Comparison of ENCODE assay signal across 8 cellular contexts in the genomic region with DNA sequence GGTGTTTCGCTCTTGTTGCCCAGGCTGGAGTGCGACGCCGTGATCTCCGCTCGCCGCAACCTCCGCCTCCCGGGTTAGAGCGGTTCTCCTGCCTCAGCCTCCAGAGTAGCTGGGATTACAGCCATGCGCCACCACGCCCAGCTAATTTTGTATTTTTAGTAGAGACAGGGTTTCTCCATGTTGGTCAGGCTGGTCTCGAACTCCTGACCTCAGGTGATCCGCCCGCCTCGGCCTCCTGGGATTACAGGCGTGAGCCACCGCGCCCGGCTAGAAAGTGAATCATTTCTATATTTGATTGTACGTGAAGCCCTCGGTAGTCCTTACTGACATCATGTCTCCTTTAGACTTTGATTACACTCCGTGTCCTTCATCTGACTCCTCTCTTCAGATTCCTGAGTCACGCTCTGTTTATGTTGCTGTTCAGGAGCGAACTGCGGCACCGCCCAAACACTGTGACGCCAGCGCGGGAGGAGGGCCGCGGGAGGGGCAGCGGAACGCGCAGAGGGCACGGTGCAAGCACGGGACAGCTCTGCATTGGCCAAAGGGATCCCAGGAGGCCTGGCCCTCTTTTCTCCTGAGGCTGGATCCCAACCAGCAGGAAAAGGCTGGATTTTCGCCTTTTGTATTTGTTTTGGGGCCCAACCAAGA. TPM values are rescaled to one million over a fixed set of nuclear protein-coding genes. Genes with fewer than 3 reads are reported as not detected.
DNase-seq lines count a peak whose midpoint lies in the region; ATAC-seq and TF ChIP-seq lines count a peak whose summit lies in the region.

No MANE protein-coding gene starts in this region.

- H3K4me3 ChIP-seq in HEK293 (ENCODE audit: low read depth, low read length) (peak overlapping the region; percentile 98), ovary (peak overlapping the region; percentile 89), thymus (ENCODE audit: low read length) (peak overlapping the region; percentile 74)

- TF ChIP-seq CTCF in HEK293 (tag by site-specific recombination; IDR thresholded peaks at IDR 0.05), result no peak
- TF ChIP-seq CTCF in ovary (IDR thresholded peaks at IDR 0.05), result no peak

- no peaks in the 10 kb centered on the region for H3K9me3 ChIP-seq in HEK293 (ENCODE audit: control insufficient read depth, insufficient read depth, low read depth, low read length)
- no peaks in the 10 kb centered on the region for H3K9me3 ChIP-seq in T-helper 17 cell (ENCODE audit: control insufficient read depth, low read length, poor library complexity, severe bottlenecking)
- H3K9me3 ChIP-seq in ovary, result no peaks in the 10 kb centered on the region
- no peaks in the 10 kb centered on the region for H3K9me3 ChIP-seq in thymus (ENCODE audit: control insufficient read depth)

- POLR2A ChIA-PET in HEK293 (lab: Yijun Ruan, JAX), result interaction anchor here (0.8 to 1.5 kb wide), 5 partner anchors 42 to 505 kb away, joined by 3 to 5 read pairs (median 3); no protein-coding TSS in a partner anchor

- WGBS in ovary, 3 donors, result 25 to 27% (median 26%) methylated on average over 38 of the region's 38 CpGs
- 44% methylated on average over 38 of the region's 38 CpGs for WGBS in thymus

- peak; percentile 52 for TF ChIP-seq POLR2A in ovary (IDR thresholded peaks at IDR 0.05)

- CTCF ChIA-PET in HEK293 (lab: Yijun Ruan, JAX), result interaction anchor here (0.9 to 1.2 kb wide), 2 partner anchors 18 to 59 kb away, joined by 3 to 5 read pairs; no protein-coding TSS in a partner anchor

- H3K4me3 Mint-ChIP-seq in T-helper 17 cell, result peak overlapping the region; percentile 94

- H3K36me3 ChIP-seq in HEK293 (ENCODE audit: control insufficient read depth in 2 of 2, insufficient read depth in 1 of 2, low read length in 2 of 2) (no peaks in the 10 kb centered on the region; a peak in 1 of 3 replicates), ovary (no peaks in the 10 kb centered on the region), thymus (ENCODE audit: control insufficient read depth, insufficient read depth) (no peaks in the 10 kb centered on the region)

- peak; percentile 100 for DNase-seq in DMS53 treated with DMSO at 0.1 percent for 48 hours (lab: John Stamatoyannopoulos, UW; ENCODE audit: unreplicated experiment)
- peak; percentile 74 to 93 (median 84) for DNase-seq in NCI-H1417 (lab: John Stamatoyannopoulos, UW)
- DNase-seq in T-helper 17 cell, result peak; percentile 67 to 79 (median 75)
- peak; percentile 96 for DNase-seq in amniotic stem cell (lab: John Stamatoyannopoulos, UW)
- DNase-seq in cardiac septum (ENCODE audit: low spot score), result peak; percentile 99
- peak; percentile 97 to 98 (median 98) for DNase-seq in ovary

- no peaks in the 10 kb centered on the region for H3K27me3 ChIP-seq in ovary
- H3K27me3 ChIP-seq in thymus (ENCODE audit: control insufficient read depth, insufficient read depth), result no peaks in the 10 kb centered on the region

- peaks cover 23% of the 10 kb centered on the region for H3K4me1 Mint-ChIP-seq in T-helper 17 cell

- H3K36me3 Mint-ChIP-seq in T-helper 17 cell (ENCODE audit: low read depth), result no peaks in the 10 kb centered on the region

- ATAC-seq in T-helper 17 cell, result peak; percentile 77

- TF ChIP-seq EP300 in ovary (IDR thresholded peaks at IDR 0.05), result peak; percentile 95

- intact Hi-C loops in cardiac septum (cut with DNase I), result loop anchor here (1.0 to 10.0 kb wide), 3 partner anchors 59 to 511 kb away; a partner anchor contains a TSS
- intact Hi-C loops in ovary (cut with DNase I), result loop anchor here in 3 of 4 donors (2.0 to 10.0 kb wide), 4 partner anchors 153 to 1517 kb away; a partner anchor contains a TSS

- H3K4me1 ChIP-seq in HEK293 (ENCODE audit: control insufficient read depth, insufficient read depth, low read length) (peaks cover 6% of the 10 kb centered on the region), ovary (ENCODE audit: insufficient read depth) (peaks cover 5% of the 10 kb centered on the region), thymus (ENCODE audit: control insufficient read depth, insufficient read depth, low read length) (peaks cover 3% of the 10 kb centered on the region)

- peak overlapping the region; percentile 96 for H3K27ac Mint-ChIP-seq in T-helper 17 cell

- peak overlapping the region; percentile 93 for H3K27ac ChIP-seq in HEK293 (ENCODE audit: extremely low read depth, low read depth, low read length)
- H3K27ac ChIP-seq in ovary, result peak overlapping the region; percentile 97 to 100
- H3K27ac ChIP-seq in thymus (ENCODE audit: low read depth), result peak overlapping the region; percentile 94

- H3K27me3 Mint-ChIP-seq in T-helper 17 cell, result no peaks in the 10 kb centered on the region

TF ChIP-seq in HEK293, 187 proteins besides CTCF, POLR2A, EP300 and RAD21 (continues in another document):
- TF ChIP-seq ZNF843 (tag by site-specific recombination; IDR thresholded peaks at IDR 0.05) (peak; percentile 86), ZNF341 (tag by site-specific recombination; IDR thresholded peaks at IDR 0.05; ENCODE audit: low read depth) (peak; percentile 80), WT1 (tag by site-specific recombination; IDR thresholded peaks at IDR 0.05) (peak; percentile 79), SALL2 (tag by site-specific recombination; IDR thresholded peaks at IDR 0.05; ENCODE audit: borderline replicate concordance) (no peak), ZNF169 (tag by site-specific recombination; IDR thresholded peaks at IDR 0.05) (no peak), ZNF660 (tag by site-specific recombination; IDR thresholded peaks at IDR 0.05) (peak; percentile 53; the same call in 1 of the 2 replicates), KLF9 (tag by site-specific recombination; IDR thresholded peaks at IDR 0.05; ENCODE audit: low read depth) (peak; percentile 62), ZNF138 (tag by site-specific recombination; IDR thresholded peaks at IDR 0.05; ENCODE audit: borderline replicate concordance) (no peak), KLF7 (tag by site-specific recombination; IDR thresholded peaks at IDR 0.05; ENCODE audit: borderline replicate concordance) (peak; percentile 79), EGR2 (tag by site-specific recombination; IDR thresholded peaks at IDR 0.05; ENCODE audit: low read depth) (0 out of 2 replicates have a peak, but pooled peaks have one; percentile 19), ZNF76 (tag by site-specific recombination; IDR thresholded peaks at IDR 0.05; ENCODE audit: borderline replicate concordance, low read depth) (peak; percentile 29; the same call in 1 of the 2 replicates)
- TF ChIP-seq, protein P1, sequence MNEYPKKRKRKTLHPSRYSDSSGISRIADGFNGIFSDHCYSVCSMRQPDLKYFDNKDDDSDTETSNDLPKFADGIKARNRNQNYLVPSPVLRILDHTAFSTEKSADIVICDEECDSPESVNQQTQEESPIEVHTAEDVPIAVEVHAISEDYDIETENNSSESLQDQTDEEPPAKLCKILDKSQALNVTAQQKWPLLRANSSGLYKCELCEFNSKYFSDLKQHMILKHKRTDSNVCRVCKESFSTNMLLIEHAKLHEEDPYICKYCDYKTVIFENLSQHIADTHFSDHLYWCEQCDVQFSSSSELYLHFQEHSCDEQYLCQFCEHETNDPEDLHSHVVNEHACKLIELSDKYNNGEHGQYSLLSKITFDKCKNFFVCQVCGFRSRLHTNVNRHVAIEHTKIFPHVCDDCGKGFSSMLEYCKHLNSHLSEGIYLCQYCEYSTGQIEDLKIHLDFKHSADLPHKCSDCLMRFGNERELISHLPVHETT (tag by site-specific recombination; IDR thresholded peaks at IDR 0.05), result peak; percentile 92
- TF ChIP-seq, protein P2, sequence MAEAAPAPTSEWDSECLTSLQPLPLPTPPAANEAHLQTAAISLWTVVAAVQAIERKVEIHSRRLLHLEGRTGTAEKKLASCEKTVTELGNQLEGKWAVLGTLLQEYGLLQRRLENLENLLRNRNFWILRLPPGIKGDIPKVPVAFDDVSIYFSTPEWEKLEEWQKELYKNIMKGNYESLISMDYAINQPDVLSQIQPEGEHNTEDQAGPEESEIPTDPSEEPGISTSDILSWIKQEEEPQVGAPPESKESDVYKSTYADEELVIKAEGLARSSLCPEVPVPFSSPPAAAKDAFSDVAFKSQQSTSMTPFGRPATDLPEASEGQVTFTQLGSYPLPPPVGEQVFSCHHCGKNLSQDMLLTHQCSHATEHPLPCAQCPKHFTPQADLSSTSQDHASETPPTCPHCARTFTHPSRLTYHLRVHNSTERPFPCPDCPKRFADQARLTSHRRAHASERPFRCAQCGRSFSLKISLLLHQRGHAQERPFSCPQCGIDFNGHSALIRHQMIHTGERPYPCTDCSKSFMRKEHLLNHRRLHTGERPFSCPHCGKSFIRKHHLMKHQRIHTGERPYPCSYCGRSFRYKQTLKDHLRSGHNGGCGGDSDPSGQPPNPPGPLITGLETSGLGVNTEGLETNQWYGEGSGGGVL (tag by site-specific recombination; IDR thresholded peaks at IDR 0.05), result peak; percentile 24; the same call in 1 of the 2 replicates
- TF ChIP-seq, protein P3, sequence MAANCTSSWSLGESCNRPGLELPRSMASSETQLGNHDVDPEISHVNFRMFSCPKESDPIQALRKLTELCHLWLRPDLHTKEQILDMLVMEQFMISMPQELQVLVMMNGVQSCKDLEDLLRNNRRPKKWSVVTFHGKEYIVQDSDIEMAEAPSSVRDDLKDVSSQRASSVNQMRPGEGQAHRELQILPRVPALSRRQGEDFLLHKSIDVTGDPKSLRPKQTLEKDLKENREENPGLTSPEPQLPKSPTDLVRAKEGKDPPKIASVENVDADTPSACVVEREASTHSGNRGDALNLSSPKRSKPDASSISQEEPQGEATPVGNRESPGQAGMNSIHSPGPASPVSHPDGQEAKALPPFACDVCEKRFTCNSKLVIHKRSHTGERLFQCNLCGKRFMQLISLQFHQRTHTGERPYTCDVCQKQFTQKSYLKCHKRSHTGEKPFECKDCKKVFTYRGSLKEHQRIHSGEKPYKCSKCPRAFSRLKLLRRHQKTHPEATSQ (tag by site-specific recombination; IDR thresholded peaks at IDR 0.05), result peak; percentile 81; the same call in 1 of the 2 replicates

RNA-seq across cellular contexts. Expression of a gene that starts 0.6 kb away (rescaled TPM):
- total RNA-seq in T-helper 17 cell (100 to 1,000 TPM; 104 to 110 TPM), cardiac septum (280 TPM), ovary (100 to 1,000 TPM in 2 of 7 donors, 10 to 100 TPM in 5; 53.1 to 139 (median 96.1) TPM)
- polyA plus RNA-seq in ovary (100 to 1,000 TPM in 1 of 2 donors, 10 to 100 TPM in 1; 58.7 to 186 TPM), thymus (92.0 TPM)

RNA-seq across cellular contexts. Expression of a gene that starts 33.3 kb away (rescaled TPM):
- total RNA-seq in T-helper 17 cell (not detected), cardiac septum (not detected), ovary (under 1 TPM in 2 of 7 donors, not detected in 5; 0.07 to 0.69 TPM)
- polyA plus RNA-seq in ovary (under 1 TPM; 0.04 to 0.10 TPM), thymus (0.14 TPM)

RNA-seq across cellular contexts. Expression of a gene that starts 40.2 kb away (rescaled TPM):
- under 1 TPM in 1 of 2 donors, not detected in 1; 0.15 TPM for total RNA-seq in T-helper 17 cell
- 0.43 TPM for total RNA-seq in cardiac septum
- total RNA-seq in ovary, result 10 to 100 TPM in 1 of 7 donors, 1 to 10 TPM in 3, under 1 TPM in 3; 0.71 to 12.3 (median 1.1) TPM
- under 1 TPM; 0.10 to 0.48 TPM for polyA plus RNA-seq in ovary
- polyA plus RNA-seq in thymus, result 1.1 TPM

Comparison
In these comparisons a context has a peak if more than half of its experiments do, and no peak if none do; other contexts are left out.
1. Peak in every context shown above with its lines: DNase-seq, ATAC-seq, H3K4me3 ChIP-seq and H3K27ac ChIP-seq.